8 cellular contexts compared by ENCODE assay signal in the genomic region with DNA sequence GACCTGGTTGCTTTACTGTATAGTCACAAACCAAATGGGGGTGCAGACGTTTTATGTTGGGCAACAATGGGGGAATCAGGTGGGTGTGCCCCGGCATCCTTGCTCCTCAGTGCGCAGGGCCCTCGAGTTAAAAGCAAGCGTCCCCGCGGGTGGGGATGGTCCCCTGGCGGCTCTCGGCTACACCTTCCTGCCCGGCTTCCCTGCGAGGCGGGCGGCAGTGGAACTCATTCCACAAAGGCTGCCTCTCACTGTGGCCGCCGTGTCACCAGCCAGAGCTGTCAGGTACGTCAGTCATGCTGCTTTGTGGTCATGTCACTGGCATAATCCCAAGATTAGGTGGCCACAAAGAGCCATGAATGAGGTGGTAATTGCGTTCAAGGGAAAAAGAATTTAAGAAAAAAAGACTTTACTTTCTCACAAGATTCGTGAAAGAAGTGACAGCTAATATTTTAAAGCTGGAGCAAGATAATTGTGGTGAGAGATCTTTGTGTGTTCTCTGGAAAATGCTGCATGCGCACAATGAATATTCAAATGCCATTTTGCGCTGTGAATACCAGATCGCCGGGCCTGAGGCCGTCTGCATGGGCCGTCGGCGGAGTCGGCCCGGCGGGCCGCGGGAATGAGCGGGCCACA.
DNase-seq lines count a peak whose midpoint lies in the region; ATAC-seq, FAIRE-seq and TF ChIP-seq lines count a peak whose summit lies in the region.

No MANE protein-coding gene starts in this region.

- in situ Hi-C loops in GM13976 (cut with MboI; ENCODE audit: low sequenced_read_pairs, unreplicated experiment) (no loop called here), HepG2 (cut with HindIII; ENCODE audit: extremely low pct_ligation_motif_present, low pct_unique_long_range_greater_than_20kb) (loop anchor here (5.0 kb wide), 1 partner anchor 491 kb away; no protein-coding TSS in a partner anchor)

- intact Hi-C loops in HepG2 (cut with micrococcal nuclease; ENCODE audit: unreplicated experiment): loop anchor here (5.0 kb wide), 2 partner anchors 41 to 406 kb away; no protein-coding TSS in a partner anchor

- H3K4me3 Mint-ChIP-seq in stimulated activated naive CD8-positive, alpha-beta T cell treated with anti-CD3 and anti-CD28 coated beads, Interleukin-15, amount 100 ng/mL, for 72 hours: peak overlapping the region; percentile 95 to 98

- TF ChIP-seq CTCF in GM13976 (IDR thresholded peaks at IDR 0.05; ENCODE audit: borderline replicate concordance, control extremely low read depth, extremely low read depth, insufficient read depth, missing control alignments) (no peak), HepG2 (CRISPR knock-in tag; IDR thresholded peaks at IDR 0.05) (no peak)

- peak overlapping the region; percentile 81 to 98 (median 88); a peak in 5 of 6 replicates for H3K4me3 ChIP-seq in HepG2 (replicated peaks in 1 of 3; ENCODE audit: insufficient read depth in 1 of 3, low read depth in 2 of 3, low read length in 3 of 3)

- H3K9me3 ChIP-seq in HepG2 (ENCODE audit: low read length): no peaks in the 10 kb centered on the region

- no peaks in the 10 kb centered on the region for H4K20me1 ChIP-seq in HepG2 (ENCODE audit: insufficient read depth, low read length)

- peaks cover 10 to 28% of the 10 kb centered on the region in 2 donors for H3K36me3 Mint-ChIP-seq in activated naive CD4-positive, alpha-beta T cell treated with anti-CD3 and anti-CD28 coated beads, Interleukin-2, amount 50 U/mL, for 72 hours

- H3K4me2 ChIP-seq in HepG2 (ENCODE audit: low read depth, low read length): peak overlapping the region; percentile 79

- FAIRE-seq in HepG2 (lab: Jason Lieb, UNC): no peak

- H2AFZ ChIP-seq in HepG2 (ENCODE audit: low read length): no peak overlapping the region

- H3K4me1 Mint-ChIP-seq in stimulated activated naive CD8-positive, alpha-beta T cell treated with anti-CD3 and anti-CD28 coated beads, Interleukin-15, amount 100 ng/mL, for 72 hours: peaks cover 37% of the 10 kb centered on the region

- peaks cover 6% of the 10 kb centered on the region for H3K79me2 ChIP-seq in HepG2 (ENCODE audit: insufficient read depth, low read length)

- peaks cover 36% of the 10 kb centered on the region for H3K4me1 ChIP-seq in HepG2 (ENCODE audit: insufficient read depth, low read length)

- H3K27ac ChIP-seq in HepG2 (ENCODE audit: extremely low read length, insufficient read depth, low read length): peak overlapping the region; percentile 99

- 75% methylated on average over 20 of the region's 32 CpGs for WGBS in HepG2 (ENCODE audit: low lambda C conversion rate)

- H3K9ac ChIP-seq in HepG2 (ENCODE audit: insufficient read depth, low read depth, low read length): peak overlapping the region; percentile 97

- H3K27ac Mint-ChIP-seq in activated naive CD4-positive, alpha-beta T cell treated with anti-CD3 and anti-CD28 coated beads, Interleukin-2, amount 50 U/mL, for 72 hours: peak overlapping the region in 1 of 2 donors; percentile 87
- peak overlapping the region; percentile 61 to 80 for H3K27ac Mint-ChIP-seq in stimulated activated naive CD8-positive, alpha-beta T cell treated with anti-CD3 and anti-CD28 coated beads, Interleukin-15, amount 100 ng/mL, for 72 hours

- DNase-seq in GM13976 (ENCODE audit: low spot score) (peak; percentile 58), LoVo (ENCODE audit: low spot score) (peak; percentile 49), HepG2 (ENCODE audit: low spot score) (no peak), SHP77 (lab: John Stamatoyannopoulos, UW) (no peak), HPDE6-E6E7 (ENCODE audit: extremely low spot score) (no peak), EL (no peak)
- peak; percentile 50 to 79 for DNase-seq in activated naive CD4-positive, alpha-beta T cell treated with anti-CD3 and anti-CD28 coated beads, Interleukin-2, amount 50 U/mL, for 72 hours (ENCODE audit: low spot score in 2 of 2)
- peak; percentile 55 to 84 for DNase-seq in stimulated activated naive CD8-positive, alpha-beta T cell treated with anti-CD3 and anti-CD28 coated beads, Interleukin-15, amount 100 ng/mL, for 72 hours

- BruUV-seq in HepG2 (replicated peaks; lab: Mats Ljungman, UMichigan): no TSS peak

- TF ChIP-seq EP300 in HepG2 (IDR thresholded peaks at IDR 0.05; ENCODE audit: low read depth in 2 of 2, low read length in 2 of 2) (no peak), HepG2 (CRISPR knock-in tag; IDR thresholded peaks at IDR 0.05; ENCODE audit: borderline replicate concordance) (no peak)

- no peaks in the 10 kb centered on the region for H3K9me3 Mint-ChIP-seq in activated naive CD4-positive, alpha-beta T cell treated with anti-CD3 and anti-CD28 coated beads, Interleukin-2, amount 50 U/mL, for 72 hours
- no peaks in the 10 kb centered on the region for H3K9me3 Mint-ChIP-seq in stimulated activated naive CD8-positive, alpha-beta T cell treated with anti-CD3 and anti-CD28 coated beads, Interleukin-15, amount 100 ng/mL, for 72 hours

- H3K27me3 ChIP-seq in HepG2 (ENCODE audit: control insufficient read depth in 1 of 2, insufficient read depth in 2 of 2, low read length in 2 of 2): no peaks in the 10 kb centered on the region; a peak in 1 of 5 replicates

- H3K27me3 Mint-ChIP-seq in stimulated activated naive CD8-positive, alpha-beta T cell treated with anti-CD3 and anti-CD28 coated beads, Interleukin-15, amount 100 ng/mL, for 72 hours: peaks cover 8% of the 10 kb centered on the region

- CTCF ChIA-PET in HepG2 (lab: Yijun Ruan, JAX; ENCODE audit: low intra/inter-chr PET ratio, low total read pairs): no interaction called here

- no peak for TF ChIP-seq RAD21 in HepG2 (CRISPR knock-in tag; IDR thresholded peaks at IDR 0.05)

- POLR2A ChIA-PET in HepG2 (lab: Yijun Ruan, JAX): interaction anchor here (2.8 kb wide), 1 partner anchor 10 kb away, joined by 9 read pairs; no protein-coding TSS in a partner anchor

- no peak for TF ChIP-seq POLR2A in HepG2 (IDR thresholded peaks at IDR 0.05; ENCODE audit: insufficient read depth in 1 of 2, low read depth in 2 of 2, low read length in 2 of 2)

- ATAC-seq in activated naive CD4-positive, alpha-beta T cell treated with anti-CD3 and anti-CD28 coated beads, Interleukin-2, amount 50 U/mL, for 72 hours: peak; percentile 56 to 62
- no peak for ATAC-seq in HepG2
- ATAC-seq in stimulated activated naive CD8-positive, alpha-beta T cell treated with anti-CD3 and anti-CD28 coated beads, Interleukin-15, amount 100 ng/mL, for 72 hours: peak; percentile 75

- no peaks in the 10 kb centered on the region for H3K36me3 ChIP-seq in HepG2 (replicated peaks in 1 of 2; ENCODE audit: control insufficient read depth in 1 of 2, insufficient read depth in 2 of 2, low read length in 2 of 2)

TF ChIP-seq in HepG2, 621 proteins besides CTCF, POLR2A, EP300 and RAD21 (continues in another document):
- TF ChIP-seq, protein P1, sequence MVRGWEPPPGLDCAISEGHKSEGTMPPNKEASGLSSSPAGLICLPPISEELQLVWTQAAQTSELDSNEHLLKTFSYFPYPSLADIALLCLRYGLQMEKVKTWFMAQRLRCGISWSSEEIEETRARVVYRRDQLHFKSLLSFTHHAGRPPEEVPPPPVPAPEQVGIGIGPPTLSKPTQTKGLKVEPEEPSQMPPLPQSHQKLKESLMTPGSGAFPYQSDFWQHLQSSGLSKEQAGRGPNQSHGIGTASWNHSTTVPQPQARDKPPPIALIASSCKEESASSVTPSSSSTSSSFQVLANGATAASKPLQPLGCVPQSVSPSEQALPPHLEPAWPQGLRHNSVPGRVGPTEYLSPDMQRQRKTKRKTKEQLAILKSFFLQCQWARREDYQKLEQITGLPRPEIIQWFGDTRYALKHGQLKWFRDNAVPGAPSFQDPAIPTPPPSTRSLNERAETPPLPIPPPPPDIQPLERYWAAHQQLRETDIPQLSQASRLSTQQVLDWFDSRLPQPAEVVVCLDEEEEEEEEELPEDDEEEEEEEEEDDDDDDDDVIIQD (CRISPR knock-in tag; IDR thresholded peaks at IDR 0.05; ENCODE audit: low read depth): no peak
- TF ChIP-seq ZNF234 (CRISPR knock-in tag; conservative IDR thresholded peaks at IDR 0.05) (no peak), ZNF343 (CRISPR knock-in tag; IDR thresholded peaks at IDR 0.05) (no peak), ZNF263 (CRISPR knock-in tag; IDR thresholded peaks at IDR 0.05) (0 out of 2 replicates have a peak, but pooled peaks have one; percentile 7), HNRNPLL (IDR thresholded peaks at IDR 0.05; ENCODE audit: low read depth, low read length, poor library complexity, severe bottlenecking) (peak; percentile 51), ZEB1 (IDR thresholded peaks at IDR 0.05; ENCODE audit: insufficient replicate concordance, low read depth) (no peak), LBX2 (CRISPR knock-in tag; IDR thresholded peaks at IDR 0.05; ENCODE audit: borderline replicate concordance) (no peak), RAD51 (IDR thresholded peaks at IDR 0.05; ENCODE audit: borderline replicate concordance) (no peak), ZNF749 (CRISPR knock-in tag; IDR thresholded peaks at IDR 0.05; ENCODE audit: borderline replicate concordance) (no peak)
- TF ChIP-seq, protein P2, sequence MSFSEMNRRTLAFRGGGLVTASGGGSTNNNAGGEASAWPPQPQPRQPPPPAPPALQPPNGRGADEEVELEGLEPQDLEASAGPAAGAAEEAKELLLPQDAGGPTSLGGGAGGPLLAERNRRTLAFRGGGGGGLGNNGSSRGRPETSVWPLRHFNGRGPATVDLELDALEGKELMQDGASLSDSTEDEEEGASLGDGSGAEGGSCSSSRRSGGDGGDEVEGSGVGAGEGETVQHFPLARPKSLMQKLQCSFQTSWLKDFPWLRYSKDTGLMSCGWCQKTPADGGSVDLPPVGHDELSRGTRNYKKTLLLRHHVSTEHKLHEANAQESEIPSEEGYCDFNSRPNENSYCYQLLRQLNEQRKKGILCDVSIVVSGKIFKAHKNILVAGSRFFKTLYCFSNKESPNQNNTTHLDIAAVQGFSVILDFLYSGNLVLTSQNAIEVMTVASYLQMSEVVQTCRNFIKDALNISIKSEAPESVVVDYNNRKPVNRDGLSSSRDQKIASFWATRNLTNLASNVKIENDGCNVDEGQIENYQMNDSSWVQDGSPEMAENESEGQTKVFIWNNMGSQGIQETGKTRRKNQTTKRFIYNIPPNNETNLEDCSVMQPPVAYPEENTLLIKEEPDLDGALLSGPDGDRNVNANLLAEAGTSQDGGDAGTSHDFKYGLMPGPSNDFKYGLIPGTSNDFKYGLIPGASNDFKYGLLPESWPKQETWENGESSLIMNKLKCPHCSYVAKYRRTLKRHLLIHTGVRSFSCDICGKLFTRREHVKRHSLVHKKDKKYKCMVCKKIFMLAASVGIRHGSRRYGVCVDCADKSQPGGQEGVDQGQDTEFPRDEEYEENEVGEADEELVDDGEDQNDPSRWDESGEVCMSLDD (CRISPR knock-in tag; IDR thresholded peaks at IDR 0.05; ENCODE audit: borderline replicate concordance): peak; percentile 11; the same call in 1 of the 2 replicates

Comparison
In these comparisons a context has a peak if more than half of its experiments do, and no peak if none do; other contexts are left out.
1. DNase-seq: peak in GM13976 (single experiment), LoVo (single experiment), activated naive CD4-positive, alpha-beta T cell treated with anti-CD3 and anti-CD28 coated beads, Interleukin-2, amount 50 U/mL, for 72 hours (2 of 2) and stimulated activated naive CD8-positive, alpha-beta T cell treated with anti-CD3 and anti-CD28 coated beads, Interleukin-15, amount 100 ng/mL, for 72 hours (2 of 2); none in HepG2 (single experiment), SHP77 (0 of 2), HPDE6-E6E7 (single experiment) and EL (single experiment).